Comparison of ENCODE assay signal across 18 cellular contexts in the genomic region with DNA sequence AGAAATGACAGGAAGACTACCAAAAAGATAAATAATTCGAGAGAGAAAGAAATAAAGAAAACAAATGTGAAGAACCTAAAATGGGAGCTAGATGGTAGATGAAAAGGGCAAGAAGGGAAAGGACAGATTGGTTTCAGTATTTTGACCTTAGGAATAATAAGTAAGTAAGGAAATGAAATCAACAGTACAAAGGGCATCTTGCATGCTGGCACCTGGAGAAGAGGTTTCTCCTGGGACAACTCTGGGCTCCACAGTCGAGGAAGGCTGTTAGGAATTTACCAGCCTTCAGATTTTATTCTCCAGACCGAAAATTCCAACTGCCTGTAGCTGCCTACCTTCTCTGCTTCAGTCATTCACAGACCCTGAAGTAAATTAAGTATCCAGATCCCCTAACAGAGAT.
DNase-seq lines count a peak whose midpoint lies in the region; ATAC-seq and TF ChIP-seq lines count a peak whose summit lies in the region.
"Had no signal": no experiment of that assay in that cellular context is flagged by ENCODE, and none has a peak within 500 bp of the region (broad histone marks: within the 10 kb centered on the region; RNA-seq: fewer than 3 reads in every experiment).

No MANE protein-coding gene starts in this region.

- no peaks in the 10 kb centered on the region for H3K79me2 ChIP-seq in mammary epithelial cell (ENCODE audit: insufficient read depth, low read length)

- H2AFZ ChIP-seq in mammary epithelial cell (ENCODE audit: low read depth, low read length) = no peak overlapping the region

- no TSS peak for BruUV-seq in mammary epithelial cell (replicated peaks; lab: Mats Ljungman, UMichigan)

- no peak overlapping the region for H3K4me3 ChIP-seq in right lobe of liver
- no peak overlapping the region for H3K4me3 ChIP-seq in transverse colon
- no peak overlapping the region for H3K4me3 ChIP-seq in mammary epithelial cell (replicated peaks in 1 of 3; ENCODE audit: insufficient read depth in 1 of 3, low read depth in 2 of 3, low read length in 3 of 3)

- in situ Hi-C loops in transverse colon (cut with MboI; ENCODE audit: low pct_ligation_motif_present in 1 of 4, low pct_unique_long_range_greater_than_20kb in 1 of 4, low sequenced_read_pairs in 3 of 4) (no loop called here), mammary epithelial cell (cut with MboI; ENCODE audit: low sequenced_read_pairs in 2 of 2) (no loop called here)

- TF ChIP-seq EP300 in transverse colon (IDR thresholded peaks at IDR 0.05; ENCODE audit: low read depth) = no peak

- no peak overlapping the region for H3K4me3 Mint-ChIP-seq in chondrocyte (ENCODE audit: unreplicated experiment)
- H3K4me3 Mint-ChIP-seq: CD8-positive, alpha-beta memory T cell had no signal

- peaks cover 22% of the 10 kb centered on the region for H3K4me1 Mint-ChIP-seq in chondrocyte (ENCODE audit: low read depth)

- H3K9ac ChIP-seq in mammary epithelial cell (ENCODE audit: insufficient read depth, low read length) = no peak overlapping the region

- no peaks in the 10 kb centered on the region for H3K27me3 ChIP-seq in right lobe of liver
- H3K27me3 ChIP-seq in transverse colon = no peaks in the 10 kb centered on the region
- H3K27me3 ChIP-seq in mammary epithelial cell (ENCODE audit: insufficient read depth, low read length) = no peaks in the 10 kb centered on the region

- intact Hi-C loops in right lobe of liver (cut with DNase I) = no loop called here
- intact Hi-C loops in transverse colon (cut with DNase I; ENCODE audit: low total_unique reads) = no loop called here
- intact Hi-C loops in mammary epithelial cell (cut with micrococcal nuclease) = no loop called here

- H3K36me3 Mint-ChIP-seq in chondrocyte (ENCODE audit: low read depth) = peaks cover 3% of the 10 kb centered on the region

- dilution Hi-C loops in mammary epithelial cell (cut with HindIII; ENCODE audit: low sequenced_read_pairs) = no loop called here

- no peak for DNase-seq in chondrocyte (ENCODE audit: low spot score)
- DNase-seq in right lobe of liver = no peak
- peak; percentile 18 for DNase-seq in transverse colon
- DNase-seq in mammary epithelial cell = no peak
- DNase-seq in NCI-H524 treated with DMSO at 0.1 percent for 48 hours (lab: John Stamatoyannopoulos, UW) = no peak
- DNase-seq in midbrain (lab: John Stamatoyannopoulos, UW) = no peak
- DNase-seq: C1 segment of cervical spinal cord; CD8-positive, alpha-beta memory T cell; HCEC 1CT; MM.1S; NCI-H1092; NCI-H1436 treated with DMSO at 0.1 percent for 48 hours; NCI-H2029; NCI-H2171 treated with DMSO at 0.1 percent for 48 hours; NCI-H446; NCI-H69 had no signal

- no peak overlapping the region for H3K4me2 ChIP-seq in mammary epithelial cell (ENCODE audit: insufficient read depth, low read depth, low read length)

- no peaks in the 10 kb centered on the region for H3K27me3 Mint-ChIP-seq in chondrocyte (ENCODE audit: low read depth)

- no peak overlapping the region for H3K27ac ChIP-seq in right lobe of liver
- H3K27ac ChIP-seq in transverse colon = peak overlapping the region in 2 of 4 donors; percentile 26 to 38
- H3K27ac ChIP-seq in mammary epithelial cell (ENCODE audit: insufficient read depth, low read depth, low read length) = no peak overlapping the region

- no peak for TF ChIP-seq POLR2A in right lobe of liver (IDR thresholded peaks at IDR 0.05)
- no peak for TF ChIP-seq POLR2A in transverse colon (IDR thresholded peaks at IDR 0.05)

- peak overlapping the region; percentile 0 for H3K27ac Mint-ChIP-seq in chondrocyte (ENCODE audit: unreplicated experiment)
- H3K27ac Mint-ChIP-seq: CD8-positive, alpha-beta memory T cell had no signal

- no peaks in the 10 kb centered on the region for H4K20me1 ChIP-seq in mammary epithelial cell (ENCODE audit: insufficient read depth, low read length)

- H3K4me1 ChIP-seq in right lobe of liver = peaks cover 0 to 2% (median 0%) of the 10 kb centered on the region in 4 donors
- peaks cover 0 to 14% (median 6%) of the 10 kb centered on the region in 4 donors for H3K4me1 ChIP-seq in transverse colon
- H3K4me1 ChIP-seq in mammary epithelial cell (ENCODE audit: insufficient read depth, low read length) = peaks cover 19% of the 10 kb centered on the region

- CTCF ChIA-PET in mammary epithelial cell (lab: Charles Lee; ENCODE audit: low non-redundant PET) = no interaction called here

- ATAC-seq in GM21447 (IDR thresholded peaks at IDR 0.05; ENCODE audit: unreplicated experiment) (peak; percentile 6), right lobe of liver (peak; percentile 48 to 87 (median 65))
- ATAC-seq: Right ventricle myocardium inferior had no signal

- H3K9me3 ChIP-seq in right lobe of liver (no peaks in the 10 kb centered on the region), transverse colon (no peaks in the 10 kb centered on the region), mammary epithelial cell (replicated peaks; ENCODE audit: insufficient read depth, low read length) (no peaks in the 10 kb centered on the region)

- WGBS in right lobe of liver (ENCODE audit: insufficient coverage, low coverage, low lambda C conversion rate, missing lambda C conversion rate) = 67% methylated on average over 3 of the region's 3 CpGs
- 52 to 55% methylated on average over 3 of the region's 3 CpGs for WGBS in transverse colon (ENCODE audit: low coverage in 1 of 2), 2 donors
- WGBS in mammary epithelial cell (ENCODE audit: low coverage, missing lambda C conversion rate) = 49% methylated on average over 3 of the region's 3 CpGs

- peaks cover 6% of the 10 kb centered on the region for H3K9me3 Mint-ChIP-seq in chondrocyte (ENCODE audit: low read depth)

- no peak for TF ChIP-seq CTCF in chondrocyte (IDR thresholded peaks at IDR 0.05)
- TF ChIP-seq CTCF in right lobe of liver (IDR thresholded peaks at IDR 0.05) = no peak
- no peak for TF ChIP-seq CTCF in transverse colon (IDR thresholded peaks at IDR 0.05)
- no peak for TF ChIP-seq CTCF in mammary epithelial cell (conservative IDR thresholded peaks at IDR 0.05 in 1 of 2, IDR thresholded peaks at IDR 0.05 in 1 of 2; ENCODE audit: extremely low read depth in 1 of 2, insufficient read depth in 1 of 2, low read depth in 1 of 2, low read length in 2 of 2)

- H3K36me3 ChIP-seq in right lobe of liver = no peaks in the 10 kb centered on the region
- H3K36me3 ChIP-seq in transverse colon = no peaks in the 10 kb centered on the region
- no peaks in the 10 kb centered on the region for H3K36me3 ChIP-seq in mammary epithelial cell (ENCODE audit: insufficient read depth, low read length)
